Comparison of ENCODE assay signal across 8 cellular contexts in genomic region chr12:95726903-95727302, GRCh38.
"Had no signal": no experiment of that assay in that cellular context is flagged by ENCODE, and none has a peak within 500 bp of the region (broad histone marks: within the 10 kb centered on the region; RNA-seq: fewer than 3 reads in every experiment).

No MANE protein-coding gene starts in this region.

- ATAC-seq: GM12878 had no signal

- H3K4me3 ChIP-seq: GM12878 had no signal

- DNase-seq: GDM1, GF-D8 had no signal

- FAIRE-seq: G401.6, GM12878, GM12891, GM12892, GM18507, GM19239 had no signal
